In genomic region chr3:129343643-129344360, GRCh38 we compare ENCODE assay signal across 8 cellular contexts.
DNase-seq lines count a peak whose midpoint lies in the region; FAIRE-seq and TF ChIP-seq lines count a peak whose summit lies in the region.

No MANE protein-coding gene starts in this region.

- TF ChIP-seq CTCF in DOHH2 (IDR thresholded peaks at IDR 0.05; ENCODE audit: low read depth, low read length, poor library complexity, severe bottlenecking) (peak; percentile 61), astrocyte (IDR thresholded peaks at IDR 0.05; ENCODE audit: insufficient read depth, low read depth, low read length) (peak; percentile 28), osteocyte (IDR thresholded peaks at IDR 0.05) (no peak)

- H3K4me3 ChIP-seq in DOHH2 (ENCODE audit: low read length) (no peak overlapping the region), astrocyte (ENCODE audit: insufficient read depth, low read depth, low read length) (no peak overlapping the region)

- H3F3A ChIP-seq in DOHH2 (ENCODE audit: control insufficient read depth, insufficient read depth): no peaks in the 10 kb centered on the region

- no peaks in the 10 kb centered on the region for H3K36me3 Mint-ChIP-seq in astrocyte (ENCODE audit: low read depth, unreplicated experiment)
- H3K36me3 Mint-ChIP-seq in osteocyte (ENCODE audit: unreplicated experiment): no peaks in the 10 kb centered on the region

- no peaks in the 10 kb centered on the region for H3K79me2 ChIP-seq in DOHH2 (ENCODE audit: control insufficient read depth, low read length)
- no peaks in the 10 kb centered on the region for H3K79me2 ChIP-seq in astrocyte (ENCODE audit: insufficient read depth, low read length)

- no peak for FAIRE-seq in astrocyte (lab: Jason Lieb, UNC)

- H3K9me3 Mint-ChIP-seq in astrocyte (ENCODE audit: unreplicated experiment) (no peaks in the 10 kb centered on the region), osteocyte (ENCODE audit: unreplicated experiment) (no peaks in the 10 kb centered on the region)

- H3K36me3 ChIP-seq in DOHH2 (ENCODE audit: control insufficient read depth, low read length): no peaks in the 10 kb centered on the region
- H3K36me3 ChIP-seq in astrocyte (ENCODE audit: insufficient read depth, low read length): no peaks in the 10 kb centered on the region

- no peaks in the 10 kb centered on the region for H3K9me2 ChIP-seq in DOHH2 (replicated peaks; ENCODE audit: control insufficient read depth, low read length)

- H3K4me1 Mint-ChIP-seq in astrocyte (ENCODE audit: low read depth, unreplicated experiment) (peaks cover 6% of the 10 kb centered on the region), osteocyte (ENCODE audit: unreplicated experiment) (peaks cover 4% of the 10 kb centered on the region)

- H3K4me3 Mint-ChIP-seq in astrocyte (ENCODE audit: unreplicated experiment) (no peak overlapping the region), osteocyte (ENCODE audit: unreplicated experiment) (no peak overlapping the region)

- peak overlapping the region; percentile 84 for H2AFZ ChIP-seq in astrocyte (ENCODE audit: low read depth, low read length)

- H4K20me1 ChIP-seq in DOHH2 (ENCODE audit: control insufficient read depth, insufficient read depth, low read depth, low read length) (no peaks in the 10 kb centered on the region), astrocyte (ENCODE audit: insufficient read depth, low read length) (no peaks in the 10 kb centered on the region)

- H3K27me3 Mint-ChIP-seq in astrocyte (ENCODE audit: low read depth, unreplicated experiment): peaks cover 31% of the 10 kb centered on the region
- peaks cover 10% of the 10 kb centered on the region for H3K27me3 Mint-ChIP-seq in osteocyte (ENCODE audit: unreplicated experiment)

- H3K27me3 ChIP-seq in DOHH2 (ENCODE audit: control insufficient read depth, low read length) (peaks cover 26% of the 10 kb centered on the region), astrocyte (ENCODE audit: insufficient read depth, low read length) (peaks cover 16% of the 10 kb centered on the region)

- H3K27ac ChIP-seq in DOHH2 (ENCODE audit: low read depth, low read length) (no peak overlapping the region), astrocyte (ENCODE audit: low read depth, low read length) (no peak overlapping the region)

- H3K9ac ChIP-seq in astrocyte (ENCODE audit: low read length): no peak overlapping the region

- DNase-seq in NOMO-1 treated with DMSO at 0.1 percent for 48 hours (lab: John Stamatoyannopoulos, UW; ENCODE audit: unreplicated experiment) (peak; percentile 48), astrocyte (ENCODE audit: low read depth) (no peak), iris pigment epithelial cell (ENCODE audit: low read depth) (peak; percentile 14), GF-D8 (lab: John Stamatoyannopoulos, UW) (no peak), osteocyte (ENCODE audit: extremely low spot score, unreplicated experiment) (no peak), NCI-H1436 (lab: John Stamatoyannopoulos, UW) (no peak)
- DNase-seq in stimulated activated CD4-positive, alpha-beta T cell treated with anti-CD3 and anti-CD28 coated beads, Interleukin-4, amount 100 ng/mL, for 48 hours (ENCODE audit: low read depth in 2 of 2): peak; percentile 26 to 32

- no peak overlapping the region for H3K27ac Mint-ChIP-seq in astrocyte (ENCODE audit: unreplicated experiment)
- H3K27ac Mint-ChIP-seq in osteocyte (ENCODE audit: unreplicated experiment): no peak overlapping the region

- H3K4me2 ChIP-seq in DOHH2 (ENCODE audit: low read length): peak overlapping the region; percentile 11; the same call in 1 of the 2 replicates
- H3K4me2 ChIP-seq in astrocyte (ENCODE audit: low read length): peak overlapping the region; percentile 78

- H3K4me1 ChIP-seq in DOHH2 (ENCODE audit: control insufficient read depth, low read length) (no peaks in the 10 kb centered on the region; the same call in 1 of the 2 replicates), astrocyte (ENCODE audit: insufficient read depth, low read length) (peaks cover 9% of the 10 kb centered on the region)

- H3K9me3 ChIP-seq in DOHH2 (ENCODE audit: control insufficient read depth, insufficient read depth, low read length) (no peaks in the 10 kb centered on the region), astrocyte (ENCODE audit: insufficient read depth, low read depth, low read length) (no peaks in the 10 kb centered on the region)

Comparison
In these comparisons a context has a peak if more than half of its experiments do, and no peak if none do; other contexts are left out.
1. DNase-seq: peak in NOMO-1 treated with DMSO at 0.1 percent for 48 hours (single experiment), iris pigment epithelial cell (single experiment) and stimulated activated CD4-positive, alpha-beta T cell treated with anti-CD3 and anti-CD28 coated beads, Interleukin-4, amount 100 ng/mL, for 48 hours (2 of 2); none in astrocyte (single experiment), GF-D8 (single experiment), osteocyte (single experiment) and NCI-H1436 (single experiment).